Comparison of ENCODE assay signal across 8 cellular contexts in the genomic region with DNA sequence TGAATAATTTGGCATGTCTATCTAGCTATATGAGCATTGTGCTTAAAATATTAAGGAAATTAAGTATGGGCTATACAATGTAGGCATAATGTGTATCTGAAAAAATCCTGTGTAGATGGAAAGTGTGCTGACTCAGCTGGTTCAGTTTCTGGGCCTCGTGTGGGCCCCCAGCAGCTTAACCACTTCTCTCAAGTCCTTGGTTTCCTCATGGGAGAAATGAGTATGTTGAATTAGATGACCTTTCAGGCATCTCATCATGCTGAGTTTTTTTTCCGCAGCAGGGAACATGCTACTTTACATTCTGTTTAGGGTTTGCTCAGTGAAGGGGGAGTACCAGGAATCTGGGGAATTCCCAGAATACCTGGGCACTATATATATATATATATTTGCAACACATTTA. TPM values are rescaled to one million over a fixed set of nuclear protein-coding genes. Genes with fewer than 3 reads are reported as not detected.
DNase-seq lines count a peak whose midpoint lies in the region; ATAC-seq and TF ChIP-seq lines count a peak whose summit lies in the region.

No MANE protein-coding gene starts in this region.

- no peaks in the 10 kb centered on the region; the same call in 1 of the 2 replicates for H3K9me2 ChIP-seq in GM23338 (ENCODE audit: insufficient read depth)

- H3K4me3 ChIP-seq in GM23338, result no peak overlapping the region
- no peak overlapping the region for H3K4me3 ChIP-seq in brain microvascular endothelial cell (ENCODE audit: low read depth, low read length)

- H3K9me3 Mint-ChIP-seq in GM23338 (no peaks in the 10 kb centered on the region; the same call in 1 of the 3 replicates), memory B cell (no peaks in the 10 kb centered on the region)

- no peaks in the 10 kb centered on the region for H3K36me3 ChIP-seq in GM23338 (ENCODE audit: insufficient read depth)
- no peaks in the 10 kb centered on the region for H3K36me3 ChIP-seq in brain microvascular endothelial cell (replicated peaks)

- H3K27me3 ChIP-seq in GM23338 (ENCODE audit: insufficient read depth), result no peaks in the 10 kb centered on the region
- H3K27me3 ChIP-seq in brain microvascular endothelial cell (replicated peaks), result no peaks in the 10 kb centered on the region

- H3K4me3 Mint-ChIP-seq in GM23338 (no peak overlapping the region), memory B cell (peak overlapping the region; percentile 46)

- no peaks in the 10 kb centered on the region for H3K79me2 ChIP-seq in GM23338 (replicated peaks; ENCODE audit: insufficient read depth)

- no peak overlapping the region for H2AFZ ChIP-seq in GM23338

- peaks cover 7% of the 10 kb centered on the region; the same call in 2 of the 3 replicates for H3K36me3 Mint-ChIP-seq in GM23338 (ENCODE audit: low read depth)
- peaks cover 21% of the 10 kb centered on the region for H3K36me3 Mint-ChIP-seq in memory B cell

- H3K4me1 Mint-ChIP-seq in GM23338 (peaks cover 20% of the 10 kb centered on the region), memory B cell (peaks cover 55% of the 10 kb centered on the region)

- H3K4me2 ChIP-seq in GM23338, result no peak overlapping the region

- no peaks in the 10 kb centered on the region for H4K20me1 ChIP-seq in GM23338 (replicated peaks; ENCODE audit: insufficient read depth)

- peaks cover 6% of the 10 kb centered on the region for H3K27me3 Mint-ChIP-seq in GM23338 (ENCODE audit: insufficient read depth, low read depth, poor library complexity)
- H3K27me3 Mint-ChIP-seq in memory B cell, result no peaks in the 10 kb centered on the region

- no peaks in the 10 kb centered on the region for H3F3A ChIP-seq in GM23338 (replicated peaks; ENCODE audit: low read depth)

- in situ Hi-C loops in brain microvascular endothelial cell (cut with HindIII; ENCODE audit: low pct_ligation_motif_present, low sequenced_read_pairs), result no loop called here

- TF ChIP-seq CTCF in GM23338 (conservative IDR thresholded peaks at IDR 0.05; ENCODE audit: low read depth in 2 of 2), result no peak
- no peak for TF ChIP-seq CTCF in brain microvascular endothelial cell (IDR thresholded peaks at IDR 0.05; ENCODE audit: low read depth, low read length, missing control alignments)

- peak; percentile 55 for ATAC-seq in GM18517 (IDR thresholded peaks at IDR 0.05; ENCODE audit: unreplicated experiment)
- ATAC-seq in GM23338, result no peak; the same call in 2 of the 3 replicates
- peak; percentile 26 for ATAC-seq in memory B cell (ENCODE audit: low read depth)
- ATAC-seq in HG03135 (IDR thresholded peaks at IDR 0.05; ENCODE audit: unreplicated experiment), result no peak

- H3K27ac Mint-ChIP-seq in GM23338, result peak overlapping the region; percentile 10; the same call in 1 of the 2 replicates
- peak overlapping the region; percentile 83 for H3K27ac Mint-ChIP-seq in memory B cell

- no peaks in the 10 kb centered on the region; the same call in 1 of the 2 replicates for H3K4me1 ChIP-seq in GM23338 (ENCODE audit: insufficient read depth)

- H3K27ac ChIP-seq in GM23338 (ENCODE audit: low read depth) (no peak overlapping the region), brain microvascular endothelial cell (no peak overlapping the region)

- no peak for DNase-seq in GM23338 (ENCODE audit: low spot score)
- peak; percentile 36 for DNase-seq in NCI-H526 treated with DMSO at 0.1 percent for 48 hours (lab: John Stamatoyannopoulos, UW)
- DNase-seq in memory B cell (ENCODE audit: low spot score in 2 of 2), result no peak
- no peak for DNase-seq in globus pallidus (ENCODE audit: low spot score)
- DNase-seq in brain microvascular endothelial cell, result no peak
- no peak for DNase-seq in putamen (ENCODE audit: low spot score)

TF ChIP-seq in GM23338, 12 proteins besides CTCF, POLR2A, EP300 and RAD21:
- TF ChIP-seq CREB1 (CRISPR knock-in tag; IDR thresholded peaks at IDR 0.05; ENCODE audit: low read depth), result no peak
- TF ChIP-seq, protein P1, sequence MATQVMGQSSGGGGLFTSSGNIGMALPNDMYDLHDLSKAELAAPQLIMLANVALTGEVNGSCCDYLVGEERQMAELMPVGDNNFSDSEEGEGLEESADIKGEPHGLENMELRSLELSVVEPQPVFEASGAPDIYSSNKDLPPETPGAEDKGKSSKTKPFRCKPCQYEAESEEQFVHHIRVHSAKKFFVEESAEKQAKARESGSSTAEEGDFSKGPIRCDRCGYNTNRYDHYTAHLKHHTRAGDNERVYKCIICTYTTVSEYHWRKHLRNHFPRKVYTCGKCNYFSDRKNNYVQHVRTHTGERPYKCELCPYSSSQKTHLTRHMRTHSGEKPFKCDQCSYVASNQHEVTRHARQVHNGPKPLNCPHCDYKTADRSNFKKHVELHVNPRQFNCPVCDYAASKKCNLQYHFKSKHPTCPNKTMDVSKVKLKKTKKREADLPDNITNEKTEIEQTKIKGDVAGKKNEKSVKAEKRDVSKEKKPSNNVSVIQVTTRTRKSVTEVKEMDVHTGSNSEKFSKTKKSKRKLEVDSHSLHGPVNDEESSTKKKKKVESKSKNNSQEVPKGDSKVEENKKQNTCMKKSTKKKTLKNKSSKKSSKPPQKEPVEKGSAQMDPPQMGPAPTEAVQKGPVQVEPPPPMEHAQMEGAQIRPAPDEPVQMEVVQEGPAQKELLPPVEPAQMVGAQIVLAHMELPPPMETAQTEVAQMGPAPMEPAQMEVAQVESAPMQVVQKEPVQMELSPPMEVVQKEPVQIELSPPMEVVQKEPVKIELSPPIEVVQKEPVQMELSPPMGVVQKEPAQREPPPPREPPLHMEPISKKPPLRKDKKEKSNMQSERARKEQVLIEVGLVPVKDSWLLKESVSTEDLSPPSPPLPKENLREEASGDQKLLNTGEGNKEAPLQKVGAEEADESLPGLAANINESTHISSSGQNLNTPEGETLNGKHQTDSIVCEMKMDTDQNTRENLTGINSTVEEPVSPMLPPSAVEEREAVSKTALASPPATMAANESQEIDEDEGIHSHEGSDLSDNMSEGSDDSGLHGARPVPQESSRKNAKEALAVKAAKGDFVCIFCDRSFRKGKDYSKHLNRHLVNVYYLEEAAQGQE (IDR thresholded peaks at IDR 0.05; ENCODE audit: unreplicated experiment), result no peak

RNA-seq across cellular contexts. Expression of a gene that starts 30.5 kb away (rescaled TPM):
- 2.7 and 3.7 TPM in 2 replicates for total RNA-seq in GM23338 (2014; rRNA removed; shearing (Covaris generic))
- polyA plus RNA-seq in GM23338 (2016; fragmentation: Nextera tagmentation; extraction: Ambion mirVana), result 1.8 and 2.2 TPM in 2 replicates

Comparison
In these comparisons a context has a peak if more than half of its experiments do, and no peak if none do; other contexts are left out.
1. ATAC-seq: peak in GM18517 (single experiment) and memory B cell (single experiment); none in GM23338 (single experiment) and HG03135 (single experiment).